Comparison of ENCODE assay signal across 19 cellular contexts in genomic region chr11:96708469-96708868, GRCh38.
"Had no signal": no experiment of that assay in that cellular context is flagged by ENCODE, and none has a peak within 500 bp of the region (broad histone marks: within the 10 kb centered on the region; RNA-seq: fewer than 3 reads in every experiment).

No MANE protein-coding gene starts in this region.

- H3K4me3 ChIP-seq: colonic mucosa, esophagus muscularis mucosa, right atrium auricular region, skin epidermis, suprapubic skin had no signal

- ATAC-seq: activated naive CD4-positive, alpha-beta T cell treated with anti-CD3 and anti-CD28 coated beads, Interleukin-2, amount 50 U/mL, for 72 hours; activated T-cell treated with anti-CD3 and anti-CD28 coated beads, Interleukin-2, amount 50 U/mL, for 72 hours; stimulated activated naive CD8-positive, alpha-beta T cell treated with anti-CD3 and anti-CD28 coated beads, Interleukin-15, Interleukin-2, amounts not matched to agents 100 U/mL and 50 U/mL, for 24 hours had no signal

- H3K9me3 ChIP-seq: colonic mucosa, esophagus muscularis mucosa, right atrium auricular region, suprapubic skin had no signal

- H3K27me3 ChIP-seq: colonic mucosa, esophagus muscularis mucosa, right atrium auricular region, suprapubic skin had no signal

- DNase-seq: activated CD4-positive, alpha-beta T cell treated with anti-CD3 and anti-CD28 coated beads, Interleukin-2, amount 10 ng/mL, durations not matched to agents 7 days and 5 days; activated CD4-positive, CD25-positive, alpha-beta regulatory T cell; activated CD8-positive, alpha-beta memory T cell treated with anti-CD3 and anti-CD28 coated beads, Interleukin-2, amount 50 U/mL, for 48 hours; activated gamma-delta T cell; activated T-cell treated with anti-CD3 and anti-CD28 coated beads, Interleukin-2, amount 50 U/mL, for 72 hours; amniotic stem cell; central memory CD4-positive, alpha-beta T cell; colonic mucosa; hippocampal formation; kidney; nucleus accumbens; stimulated activated CD4-positive, alpha-beta T cell treated with anti-CD3 and anti-CD28 coated beads, Interleukin-4, amount 100 ng/mL, for 4 hours; stimulated activated naive CD8-positive, alpha-beta T cell treated with anti-CD3 and anti-CD28 coated beads, Interleukin-15, Interleukin-2, amounts not matched to agents 100 U/mL and 50 U/mL, for 24 hours; trophoblast cell had no signal

- FAIRE-seq: kidney had no signal

- H3K4me1 ChIP-seq: colonic mucosa, esophagus muscularis mucosa, right atrium auricular region, suprapubic skin had no signal

- H3K27ac ChIP-seq: colonic mucosa, esophagus muscularis mucosa, right atrium auricular region, skin epidermis, suprapubic skin had no signal

- H3K36me3 ChIP-seq: colonic mucosa, esophagus muscularis mucosa, right atrium auricular region, suprapubic skin had no signal
